8 cellular contexts compared by ENCODE assay signal in the genomic region with DNA sequence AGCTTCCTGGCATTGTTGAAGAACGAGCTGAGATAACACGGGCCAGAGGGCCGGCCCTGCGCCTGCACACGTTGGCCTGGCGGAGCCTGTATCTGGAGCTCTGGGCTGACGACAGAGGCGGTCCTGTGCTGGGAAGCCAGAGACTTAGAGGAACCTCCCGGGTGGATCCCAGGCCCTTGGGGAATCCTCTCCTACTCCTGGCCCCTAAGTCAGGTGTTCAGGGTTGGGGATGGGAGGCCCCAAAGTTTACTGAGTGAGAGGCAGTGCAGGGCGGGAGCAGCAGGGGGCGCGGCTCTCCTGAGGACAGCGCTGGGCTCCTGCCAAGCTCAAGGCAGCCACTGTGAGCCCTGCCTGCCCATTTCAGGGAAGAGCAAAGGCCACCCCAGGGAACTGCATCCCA. TPM values are rescaled to one million over a fixed set of nuclear protein-coding genes. Genes with fewer than 3 reads are reported as not detected.
DNase-seq lines count a peak whose midpoint lies in the region; ATAC-seq and TF ChIP-seq lines count a peak whose summit lies in the region.

No MANE protein-coding gene starts in this region.

- H3K36me3 Mint-ChIP-seq in H9 (ENCODE audit: insufficient read depth in 1 of 3, low read depth in 3 of 3): no peaks in the 10 kb centered on the region
- H3K36me3 Mint-ChIP-seq in chondrocyte (ENCODE audit: low read depth): peaks cover 2% of the 10 kb centered on the region

- ATAC-seq in PC-3: peak; percentile 68
- ATAC-seq in GM21526 (IDR thresholded peaks at IDR 0.05; ENCODE audit: low FRiP score, unreplicated experiment): no peak

- H2AK5ac ChIP-seq in H9 (ENCODE audit: insufficient read length, low read length) (no peak overlapping the region), mesendoderm (ENCODE audit: low read length) (no peak overlapping the region)

- no peak overlapping the region for H2BK20ac ChIP-seq in H9 (ENCODE audit: low read depth, low read length, poor library complexity, severe bottlenecking)

- no peak overlapping the region for H3K14ac ChIP-seq in H9 (ENCODE audit: insufficient read depth, low read length)

- H2BK5ac ChIP-seq in H9 (ENCODE audit: insufficient read length, low read length): no peak overlapping the region
- H2BK5ac ChIP-seq in mesendoderm (ENCODE audit: low read length): no peak overlapping the region

- CTCF ChIA-PET in PC-3 (lab: Charles Lee): interaction anchor here (1.0 to 1.5 kb wide), 2 partner anchors 90 to 143 kb away, joined by 4 to 7 read pairs; no protein-coding TSS in a partner anchor

- H4K5ac ChIP-seq in H9 (ENCODE audit: insufficient read length, low read depth, low read length): no peak overlapping the region
- H4K5ac ChIP-seq in mesendoderm (ENCODE audit: low read length): no peak overlapping the region

- H3K27me3 Mint-ChIP-seq in H9 (ENCODE audit: low read depth): peaks cover 35% of the 10 kb centered on the region
- peaks cover 23% of the 10 kb centered on the region for H3K27me3 Mint-ChIP-seq in chondrocyte (ENCODE audit: low read depth)

- POLR2A ChIA-PET in PC-3 (lab: Charles Lee; ENCODE audit: unreplicated experiment): no interaction called here

- no peak overlapping the region for H3K27ac Mint-ChIP-seq in H9
- no peak overlapping the region for H3K27ac Mint-ChIP-seq in chondrocyte (ENCODE audit: unreplicated experiment)

- H2AFZ ChIP-seq in H9 (ENCODE audit: low read length) (no peak overlapping the region), PC-3 (ENCODE audit: low read length) (no peak overlapping the region)

- no peak overlapping the region for H3K4me2 ChIP-seq in H9 (ENCODE audit: insufficient read depth, insufficient read length, low read length)
- no peak overlapping the region for H3K4me2 ChIP-seq in PC-3 (ENCODE audit: low read length)
- H3K4me2 ChIP-seq in mesendoderm (ENCODE audit: low read length): no peak overlapping the region

- H4K8ac ChIP-seq in H9 (replicated peaks; ENCODE audit: insufficient read length, low read depth, low read length) (no peak overlapping the region), mesendoderm (ENCODE audit: low read depth, low read length) (no peak overlapping the region)

- H4K20me1 ChIP-seq in H9 (ENCODE audit: control insufficient read depth, insufficient read depth, insufficient read length): no peaks in the 10 kb centered on the region
- no peaks in the 10 kb centered on the region for H4K20me1 ChIP-seq in PC-3 (ENCODE audit: low read length)

- H3K9me2 ChIP-seq in PC-3 (replicated peaks; ENCODE audit: low read length): no peaks in the 10 kb centered on the region

- H3K23me2 ChIP-seq in H9 (ENCODE audit: insufficient read length, low read depth, low read length, poor library complexity, severe bottlenecking): peaks cover 4% of the 10 kb centered on the region

- H2BK15ac ChIP-seq in H9 (ENCODE audit: low read depth, low read length) (no peak overlapping the region), mesendoderm (replicated peaks; ENCODE audit: low read depth) (no peak overlapping the region)

- no peaks in the 10 kb centered on the region for H3K79me1 ChIP-seq in H9 (ENCODE audit: insufficient read depth, low read depth, low read length, poor library complexity, severe bottlenecking)
- no peaks in the 10 kb centered on the region for H3K79me1 ChIP-seq in mesendoderm (ENCODE audit: low read length)

- no peak overlapping the region for H4K91ac ChIP-seq in H9 (ENCODE audit: insufficient read length, low read depth, low read length)

- H3K4ac ChIP-seq in H9 (ENCODE audit: low read depth, low read length) (no peak overlapping the region), mesendoderm (ENCODE audit: low read depth, low read length) (no peak overlapping the region)

- H3K23ac ChIP-seq in H9 (ENCODE audit: insufficient read length, low read depth, low read length) (no peak overlapping the region), mesendoderm (ENCODE audit: low read length) (no peak overlapping the region)

- H3K4me3 ChIP-seq in PC-3 (ENCODE audit: low read length): no peak overlapping the region
- no peak overlapping the region for H3K4me3 ChIP-seq in mesendoderm (ENCODE audit: low read length)

- BruUV-seq in PC-3 (replicated peaks; lab: Mats Ljungman, UMichigan): no TSS peak

- H3K9me3 ChIP-seq in H9 (ENCODE audit: control insufficient read depth, low read depth, low read length) (no peaks in the 10 kb centered on the region), PC-3 (ENCODE audit: low read length) (no peaks in the 10 kb centered on the region)

- H2BK12ac ChIP-seq in H9 (ENCODE audit: insufficient read length, low read depth, low read length): no peak overlapping the region

- H3K27me3 ChIP-seq in H9 (ENCODE audit: insufficient read depth, low read length): peaks cover 9% of the 10 kb centered on the region; the same call in 1 of the 2 replicates
- no peaks in the 10 kb centered on the region for H3K27me3 ChIP-seq in PC-3 (ENCODE audit: low read length)
- H3K27me3 ChIP-seq in mesendoderm (ENCODE audit: insufficient read depth, low read length, poor library complexity): peaks cover 4% of the 10 kb centered on the region

- peak; percentile 89 for DNase-seq in DMS53 (lab: John Stamatoyannopoulos, UW)
- peak; percentile 80 for DNase-seq in H9
- DNase-seq in PC-3: peak; percentile 68
- no peak for DNase-seq in chondrocyte (ENCODE audit: low spot score)
- peak; percentile 65 for DNase-seq in mesendoderm
- DNase-seq in medulla oblongata (ENCODE audit: extremely low spot score): no peak
- no peak for DNase-seq in stimulated activated naive CD4-positive, alpha-beta T cell treated with Interleukin-2 at 50 U/mL for 16 hours (lab: John Stamatoyannopoulos, UW)

- H3K4me1 Mint-ChIP-seq in H9: peaks cover 0 to 15% of the 10 kb centered on the region in 2 experiments; a peak in 2 of 4 replicates
- no peaks in the 10 kb centered on the region for H3K4me1 Mint-ChIP-seq in chondrocyte (ENCODE audit: low read depth)

- H3K9ac ChIP-seq in H9 (ENCODE audit: extremely low read depth, insufficient read length, low read length): no peak overlapping the region
- H3K9ac ChIP-seq in PC-3 (ENCODE audit: low read length): no peak overlapping the region
- H3K9ac ChIP-seq in mesendoderm (ENCODE audit: low read length): no peak overlapping the region

- no peak overlapping the region for H3K56ac ChIP-seq in H9 (ENCODE audit: insufficient read length, low read depth, low read length)
- no peak overlapping the region for H3K56ac ChIP-seq in mesendoderm (ENCODE audit: low read length)

- no peaks in the 10 kb centered on the region for H3K4me1 ChIP-seq in H9 (ENCODE audit: insufficient read depth, low read length)
- no peaks in the 10 kb centered on the region for H3K4me1 ChIP-seq in PC-3 (ENCODE audit: insufficient read depth, low read length)
- H3K4me1 ChIP-seq in mesendoderm (ENCODE audit: control insufficient read depth, low read depth, low read length): peaks cover 4% of the 10 kb centered on the region

- intact Hi-C loops in PC-3 (cut with micrococcal nuclease): loop anchor here (1.0 kb wide), 1 partner anchor 136 kb away; no protein-coding TSS in a partner anchor

- no peak overlapping the region for H3K27ac ChIP-seq in H9 (ENCODE audit: insufficient read length, low read depth, low read length)
- H3K27ac ChIP-seq in PC-3 (ENCODE audit: low read length): no peak overlapping the region
- no peak overlapping the region for H3K27ac ChIP-seq in mesendoderm (ENCODE audit: low read depth, low read length)

- peak; percentile 77 for TF ChIP-seq CTCF in H9 (conservative IDR thresholded peaks at IDR 0.05)
- TF ChIP-seq CTCF in PC-3 (conservative IDR thresholded peaks at IDR 0.05; ENCODE audit: low read depth, low read length): peak; percentile 72
- TF ChIP-seq CTCF in chondrocyte (IDR thresholded peaks at IDR 0.05): peak; percentile 65

- WGBS in H9 (ENCODE audit: extremely low coverage, insufficient read length, low lambda C conversion rate): no CpG with 5 or more reads among the region's 13 CpGs
- no CpG with 5 or more reads among the region's 13 CpGs for WGBS in mesendoderm (ENCODE audit: extremely low coverage, insufficient coverage, low lambda C conversion rate)

- no peaks in the 10 kb centered on the region for H3F3A ChIP-seq in PC-3 (ENCODE audit: low read length, unreplicated experiment)

- H3K79me2 ChIP-seq in H9 (ENCODE audit: insufficient read depth, low read length): no peaks in the 10 kb centered on the region
- no peaks in the 10 kb centered on the region for H3K79me2 ChIP-seq in PC-3 (ENCODE audit: low read length)
- no peaks in the 10 kb centered on the region for H3K79me2 ChIP-seq in mesendoderm (ENCODE audit: control insufficient read depth, insufficient read depth, low read length)

- H3K9me3 Mint-ChIP-seq in H9: no peaks in the 10 kb centered on the region; a peak in 1 of 5 replicates
- H3K9me3 Mint-ChIP-seq in chondrocyte (ENCODE audit: low read depth): no peaks in the 10 kb centered on the region

- no peak overlapping the region for H3K18ac ChIP-seq in H9 (ENCODE audit: insufficient read length, low read depth, low read length)
- no peak overlapping the region for H3K18ac ChIP-seq in mesendoderm (ENCODE audit: low read length)

- H3K36me3 ChIP-seq in PC-3 (ENCODE audit: low read depth, low read length) (no peaks in the 10 kb centered on the region), mesendoderm (ENCODE audit: control insufficient read depth, insufficient read depth, low read length) (no peaks in the 10 kb centered on the region)

- no peak overlapping the region for H3T11ph ChIP-seq in H9 (ENCODE audit: low read length)

- H3K4me3 Mint-ChIP-seq in H9: no peak overlapping the region
- no peak overlapping the region for H3K4me3 Mint-ChIP-seq in chondrocyte (ENCODE audit: unreplicated experiment)

- H2BK120ac ChIP-seq in H9 (ENCODE audit: low read depth, low read length, poor library complexity, severe bottlenecking): no peak overlapping the region
- H2BK120ac ChIP-seq in mesendoderm (ENCODE audit: low read depth, low read length): no peak overlapping the region

RNA-seq across cellular contexts. Expression of a gene that starts 2.5 kb away (rescaled TPM):
- total RNA-seq in H9 (2021) (2.9 and 3.0 TPM in 2 replicates), PC-3 (2014; rRNA removed) (2.8 and 4.0 TPM in 2 replicates), chondrocyte (0.68 to 4.8 TPM (median 3.5 TPM) in 3 replicates)
- polyA plus RNA-seq in mesendoderm (2013, experiment 1 of 2): 1.8 TPM
- 1.9 TPM for polyA plus RNA-seq in mesendoderm (2013, experiment 2 of 2)

Comparison
In these comparisons a context has a peak if more than half of its experiments do, and no peak if none do; other contexts are left out.
1. DNase-seq: peak in DMS53 (single experiment), H9 (single experiment), PC-3 (single experiment) and mesendoderm (single experiment); none in chondrocyte (single experiment), medulla oblongata (single experiment) and stimulated activated naive CD4-positive, alpha-beta T cell treated with Interleukin-2 at 50 U/mL for 16 hours (single experiment).
2. Peak in every context shown above with its lines, with median percentiles within 50 percentile points of each other: CTCF ChIP-seq.